In the genomic region with DNA sequence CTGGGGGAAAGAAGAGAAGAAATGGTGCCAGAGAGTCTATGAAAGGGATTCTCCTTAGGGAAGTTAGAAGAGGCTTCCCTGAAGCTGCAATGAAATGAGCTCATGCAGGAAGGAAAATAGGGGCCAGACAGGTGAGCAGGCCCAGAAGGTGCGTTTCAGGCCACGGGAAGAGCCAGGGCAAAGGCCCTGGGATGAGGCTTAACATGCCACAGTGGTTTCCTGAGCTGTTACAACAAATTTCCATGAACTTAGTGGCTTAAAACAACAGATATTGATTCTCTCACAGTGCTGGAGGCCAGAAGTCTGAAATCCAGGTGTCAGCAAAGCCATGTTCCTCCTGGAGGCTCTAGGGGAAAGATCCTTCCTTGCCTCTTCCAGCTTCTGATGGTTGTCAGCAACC, we compare ENCODE assay signal across 7 cellular contexts.
"Had no signal": no experiment of that assay in that cellular context is flagged by ENCODE, and none has a peak within 500 bp of the region (broad histone marks: within the 10 kb centered on the region; RNA-seq: fewer than 3 reads in every experiment).

No MANE protein-coding gene starts in this region.

- H3K27ac ChIP-seq: GM23248, HL-60 had no signal

- H2AFZ ChIP-seq: GM23248 had no signal

- H3K4me3 Mint-ChIP-seq: H9 had no signal

- DNase-seq: GM23248, GOT3, H9, HCEC 1CT, IMR-90 had no signal

- ATAC-seq: K562 had no signal

- H3K4me3 ChIP-seq: GM23248, K562 had no signal

- H3K27ac Mint-ChIP-seq: H9 had no signal

- H3K9ac ChIP-seq: GM23248 had no signal
